Comparison of ENCODE assay signal across 1 cellular context in the genomic region with DNA sequence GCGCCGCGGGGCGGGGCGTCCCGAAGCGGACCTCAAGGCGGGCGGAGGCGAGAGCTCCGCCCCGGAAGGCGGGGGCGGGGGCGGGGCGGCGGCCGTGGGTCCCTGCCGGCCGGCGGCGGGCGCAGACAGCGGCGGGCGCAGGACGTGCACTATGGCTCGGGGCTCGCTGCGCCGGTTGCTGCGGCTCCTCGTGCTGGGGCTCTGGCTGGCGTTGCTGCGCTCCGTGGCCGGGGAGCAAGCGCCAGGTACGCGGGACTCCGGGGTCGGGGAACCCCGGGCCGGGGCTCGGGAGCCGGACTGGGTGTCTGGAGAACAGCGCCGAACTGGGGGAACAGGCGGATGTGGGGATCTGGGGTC.
TF ChIP-seq lines count a peak whose summit lies in the region.

A gene with protein sequence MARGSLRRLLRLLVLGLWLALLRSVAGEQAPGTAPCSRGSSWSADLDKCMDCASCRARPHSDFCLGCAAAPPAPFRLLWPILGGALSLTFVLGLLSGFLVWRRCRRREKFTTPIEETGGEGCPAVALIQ (plus strand): TSS at position 122 of the 357 bp plus-strand sequence. CDS start 30 bp downstream, at position 152.

TF ChIP-seq in K562, 482 proteins besides CTCF, POLR2A, EP300 and RAD21 (continued from another document and continues in another):
- no peak for TF ChIP-seq ZFP36 (IDR thresholded peaks at IDR 0.05; ENCODE audit: low read depth, low read length, partially characterized antibody)
- TF ChIP-seq, protein P1, sequence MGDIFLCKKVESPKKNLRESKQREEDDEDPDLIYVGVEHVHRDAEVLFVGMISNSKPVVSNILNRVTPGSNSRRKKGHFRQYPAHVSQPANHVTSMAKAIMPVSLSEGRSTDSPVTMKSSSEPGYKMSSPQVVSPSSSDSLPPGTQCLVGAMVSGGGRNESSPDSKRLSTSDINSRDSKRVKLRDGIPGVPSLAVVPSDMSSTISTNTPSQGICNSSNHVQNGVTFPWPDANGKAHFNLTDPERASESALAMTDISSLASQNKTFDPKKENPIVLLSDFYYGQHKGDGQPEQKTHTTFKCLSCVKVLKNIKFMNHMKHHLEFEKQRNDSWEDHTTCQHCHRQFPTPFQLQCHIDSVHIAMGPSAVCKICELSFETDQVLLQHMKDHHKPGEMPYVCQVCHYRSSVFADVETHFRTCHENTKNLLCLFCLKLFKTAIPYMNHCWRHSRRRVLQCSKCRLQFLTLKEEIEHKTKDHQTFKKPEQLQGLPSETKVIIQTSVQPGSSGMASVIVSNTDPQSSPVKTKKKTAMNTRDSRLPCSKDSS (IDR thresholded peaks at IDR 0.05; ENCODE audit: low read depth, partially characterized antibody): no peak
- TF ChIP-seq SFPQ (IDR thresholded peaks at IDR 0.05; ENCODE audit: low read depth, low read length): no peak
- TF ChIP-seq SMAD4 (CRISPR knock-in tag; conservative IDR thresholded peaks at IDR 0.05): peak; percentile 92
- TF ChIP-seq ZBTB17 (CRISPR knock-in tag; IDR thresholded peaks at IDR 0.05): peak; percentile 46; the same call in 1 of the 2 replicates
- TF ChIP-seq SAP30 (IDR thresholded peaks at IDR 0.05; ENCODE audit: borderline replicate concordance, insufficient read depth, low read depth, low read length, poor library complexity, severe bottlenecking): peak; percentile 57
- no peak for TF ChIP-seq ZC3H11A (IDR thresholded peaks at IDR 0.05; ENCODE audit: low read depth, low read length)
- TF ChIP-seq CBX1 (IDR thresholded peaks at IDR 0.05; ENCODE audit: low read depth): peak; percentile 58; the same call in 1 of the 2 replicates
- no peak for TF ChIP-seq GTF3C2 (IDR thresholded peaks at IDR 0.05; ENCODE audit: borderline replicate concordance, extremely low read depth, insufficient read length)
- TF ChIP-seq ZNF217 (CRISPR knock-in tag; IDR thresholded peaks at IDR 0.05): no peak
- TF ChIP-seq HEY1 (CRISPR knock-in tag; IDR thresholded peaks at IDR 0.05; ENCODE audit: borderline replicate concordance): no peak
- TF ChIP-seq FOSL1 (tag; conservative IDR thresholded peaks at IDR 0.05): no peak
- TF ChIP-seq PURB (CRISPR knock-in tag; IDR thresholded peaks at IDR 0.05; ENCODE audit: low read depth): no peak
- no peak for TF ChIP-seq CEBPB (tag; IDR thresholded peaks at IDR 0.05)
- no peak for TF ChIP-seq FOXP1 (CRISPR knock-in tag; IDR thresholded peaks at IDR 0.05)
- TF ChIP-seq CBFA2T3 (IDR thresholded peaks at IDR 0.05): no peak
- no peak for TF ChIP-seq ZBTB49 (CRISPR knock-in tag; IDR thresholded peaks at IDR 0.05; ENCODE audit: borderline replicate concordance)
- no peak for TF ChIP-seq NKRF (IDR thresholded peaks at IDR 0.05; ENCODE audit: borderline replicate concordance)
- TF ChIP-seq RBM15 (IDR thresholded peaks at IDR 0.05; ENCODE audit: insufficient read depth, low read length): no peak
- peak; percentile 59 for TF ChIP-seq GABPA (tag; conservative IDR thresholded peaks at IDR 0.05; ENCODE audit: low read depth)
- no peak for TF ChIP-seq XRCC3 (IDR thresholded peaks at IDR 0.05)
- TF ChIP-seq NCOA4 (IDR thresholded peaks at IDR 0.05; ENCODE audit: partially characterized antibody): no peak
- TF ChIP-seq RBM34 (IDR thresholded peaks at IDR 0.05; ENCODE audit: borderline replicate concordance, insufficient read depth, low read length): no peak
- TF ChIP-seq ZFX (CRISPR knock-in tag; IDR thresholded peaks at IDR 0.05): no peak
- TF ChIP-seq POLR2H (tag; IDR thresholded peaks at IDR 0.05; ENCODE audit: low read depth): no peak
- no peak for TF ChIP-seq NCOA1 (IDR thresholded peaks at IDR 0.05; ENCODE audit: low read depth)
- TF ChIP-seq, protein P2, sequence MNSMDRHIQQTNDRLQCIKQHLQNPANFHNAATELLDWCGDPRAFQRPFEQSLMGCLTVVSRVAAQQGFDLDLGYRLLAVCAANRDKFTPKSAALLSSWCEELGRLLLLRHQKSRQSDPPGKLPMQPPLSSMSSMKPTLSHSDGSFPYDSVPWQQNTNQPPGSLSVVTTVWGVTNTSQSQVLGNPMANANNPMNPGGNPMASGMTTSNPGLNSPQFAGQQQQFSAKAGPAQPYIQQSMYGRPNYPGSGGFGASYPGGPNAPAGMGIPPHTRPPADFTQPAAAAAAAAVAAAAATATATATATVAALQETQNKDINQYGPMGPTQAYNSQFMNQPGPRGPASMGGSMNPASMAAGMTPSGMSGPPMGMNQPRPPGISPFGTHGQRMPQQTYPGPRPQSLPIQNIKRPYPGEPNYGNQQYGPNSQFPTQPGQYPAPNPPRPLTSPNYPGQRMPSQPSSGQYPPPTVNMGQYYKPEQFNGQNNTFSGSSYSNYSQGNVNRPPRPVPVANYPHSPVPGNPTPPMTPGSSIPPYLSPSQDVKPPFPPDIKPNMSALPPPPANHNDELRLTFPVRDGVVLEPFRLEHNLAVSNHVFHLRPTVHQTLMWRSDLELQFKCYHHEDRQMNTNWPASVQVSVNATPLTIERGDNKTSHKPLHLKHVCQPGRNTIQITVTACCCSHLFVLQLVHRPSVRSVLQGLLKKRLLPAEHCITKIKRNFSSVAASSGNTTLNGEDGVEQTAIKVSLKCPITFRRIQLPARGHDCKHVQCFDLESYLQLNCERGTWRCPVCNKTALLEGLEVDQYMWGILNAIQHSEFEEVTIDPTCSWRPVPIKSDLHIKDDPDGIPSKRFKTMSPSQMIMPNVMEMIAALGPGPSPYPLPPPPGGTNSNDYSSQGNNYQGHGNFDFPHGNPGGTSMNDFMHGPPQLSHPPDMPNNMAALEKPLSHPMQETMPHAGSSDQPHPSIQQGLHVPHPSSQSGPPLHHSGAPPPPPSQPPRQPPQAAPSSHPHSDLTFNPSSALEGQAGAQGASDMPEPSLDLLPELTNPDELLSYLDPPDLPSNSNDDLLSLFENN (IDR thresholded peaks at IDR 0.05; ENCODE audit: low read depth in 2 of 2, low read length in 2 of 2): peak in 1 of 2 experiments; percentile 15; a peak in 1 of 4 replicates
- TF ChIP-seq SRSF7 (optimal IDR thresholded peaks at IDR 0.05; ENCODE audit: low read depth, low read length): no peak
- no peak for TF ChIP-seq BRCA1 (IDR thresholded peaks at IDR 0.05)
- TF ChIP-seq BRCA1 (CRISPR knock-in tag; IDR thresholded peaks at IDR 0.05): no peak
- TF ChIP-seq EGR1 (conservative IDR thresholded peaks at IDR 0.05): peak; percentile 49
- TF ChIP-seq AFF1 (IDR thresholded peaks at IDR 0.05; ENCODE audit: low read depth in 1 of 2, partially characterized antibody in 2 of 2): no peak
- TF ChIP-seq MAFF (IDR thresholded peaks at IDR 0.05; ENCODE audit: low read length): no peak
- TF ChIP-seq GMEB1 (CRISPR knock-in tag; IDR thresholded peaks at IDR 0.05): 0 out of 2 replicates have a peak, but pooled peaks have one; percentile 7
- no peak for TF ChIP-seq SMAD3 (CRISPR knock-in tag; conservative IDR thresholded peaks at IDR 0.05)
- TF ChIP-seq HOXB6 (CRISPR knock-in tag; IDR thresholded peaks at IDR 0.05; ENCODE audit: borderline replicate concordance): no peak
